Comparison of ENCODE assay signal across 25 cellular contexts in the genomic region with DNA sequence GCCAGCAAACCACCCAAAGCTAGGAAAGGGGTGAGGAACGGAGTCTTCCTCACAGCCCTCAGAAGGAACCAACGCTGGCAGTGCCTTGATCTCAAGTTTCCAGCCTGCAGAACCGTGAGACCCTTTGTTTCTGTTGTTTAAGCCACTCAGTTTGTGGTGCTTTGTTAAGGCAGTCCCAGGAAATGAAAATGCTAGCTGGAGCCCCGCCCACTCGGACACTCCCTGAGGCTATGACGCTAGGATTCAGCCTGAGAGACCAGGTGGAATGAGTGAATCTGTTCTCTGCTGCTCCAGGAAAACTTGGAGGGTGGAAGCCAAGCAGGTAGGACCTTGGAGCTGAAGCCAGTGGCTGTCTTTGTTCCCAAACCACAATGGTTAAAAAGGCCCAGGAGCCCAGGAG.
DNase-seq lines count a peak whose midpoint lies in the region; ATAC-seq, FAIRE-seq and TF ChIP-seq lines count a peak whose summit lies in the region.
"Had no signal": no experiment of that assay in that cellular context is flagged by ENCODE, and none has a peak within 500 bp of the region (broad histone marks: within the 10 kb centered on the region; RNA-seq: fewer than 3 reads in every experiment).

No MANE protein-coding gene starts in this region.

- no peak overlapping the region for H3K14ac ChIP-seq in H1 (ENCODE audit: insufficient read length)

- H4K91ac ChIP-seq in H1 (replicated peaks; ENCODE audit: insufficient read length, low read length) = peak overlapping the region; percentile 71

- peaks cover 3 to 24% (median 16%) of the 10 kb centered on the region in 4 experiments for H3K4me1 ChIP-seq in H1 (replicated peaks in 1 of 4; ENCODE audit: control insufficient read depth in 3 of 4, insufficient read depth in 4 of 4, low read length in 3 of 4)

- no peaks in the 10 kb centered on the region for H3K79me1 ChIP-seq in H1 (ENCODE audit: low read depth, low read length)

- H4K8ac ChIP-seq in H1 (ENCODE audit: extremely low read depth, insufficient read depth, low read length) = no peak overlapping the region

- H3K27me3 ChIP-seq in H1 (replicated peaks in 1 of 4; ENCODE audit: control insufficient read depth in 3 of 4, extremely low read depth in 1 of 4, insufficient read depth in 3 of 4, low read length in 3 of 4) = no peaks in the 10 kb centered on the region; a peak in 2 of 7 replicates

- H3K4me3 ChIP-seq in H1 (ENCODE audit: extremely low read depth in 1 of 4, insufficient read depth in 2 of 4, low read depth in 3 of 4, low read length in 4 of 4) = no peak overlapping the region
- H3K4me3 ChIP-seq: esophagus muscularis mucosa, PC-9, SK-N-MC had no signal

- H2BK12ac ChIP-seq in H1 (ENCODE audit: low read depth, low read length) = peak overlapping the region; percentile 97; the same call in 1 of the 2 replicates

- no peaks in the 10 kb centered on the region for H4K20me1 ChIP-seq in H1 (replicated peaks in 1 of 2; ENCODE audit: control insufficient read depth in 1 of 2, insufficient read depth in 2 of 2, low read length in 2 of 2)

- no peaks in the 10 kb centered on the region for H3K9me3 ChIP-seq in H1 (ENCODE audit: insufficient read depth in 2 of 2, low read depth in 1 of 2, low read length in 1 of 2)
- H3K9me3 ChIP-seq: esophagus muscularis mucosa, neutrophil had no signal

- TF ChIP-seq CTCF in H1 (IDR thresholded peaks at IDR 0.05; ENCODE audit: control extremely low read depth in 1 of 3, insufficient read depth in 1 of 3, low read depth in 1 of 3, low read length in 3 of 3) = no peak

- TF ChIP-seq EP300 in H1 (IDR thresholded peaks at IDR 0.05; ENCODE audit: borderline replicate concordance in 1 of 2, low read depth in 2 of 2, low read length in 2 of 2) = no peak

- H3K4ac ChIP-seq in H1 (replicated peaks; ENCODE audit: insufficient read length, low read depth, low read length) = peak overlapping the region; percentile 27

- H2BK5ac ChIP-seq in H1 (ENCODE audit: low read depth, low read length) = no peak overlapping the region; the same call in 1 of the 2 replicates

- ATAC-seq in GM19452 (IDR thresholded peaks at IDR 0.05; ENCODE audit: unreplicated experiment) (no peak), HG02852 (IDR thresholded peaks at IDR 0.05; ENCODE audit: unreplicated experiment) (no peak)
- ATAC-seq: activated CD8-positive, alpha-beta T cell treated with anti-CD3 and anti-CD28 coated beads for 36 hours; stimulated activated naive CD8-positive, alpha-beta T cell treated with anti-CD3 and anti-CD28 coated beads, Interleukin-15, Interleukin-2, amounts not matched to agents 100 U/mL and 50 U/mL, for 24 hours had no signal

- no peak overlapping the region for H3K9ac ChIP-seq in H1 (replicated peaks in 1 of 4; ENCODE audit: extremely low read depth in 1 of 4, low read depth in 3 of 4, low read length in 3 of 4)

- no peak overlapping the region for H3K23ac ChIP-seq in H1 (ENCODE audit: insufficient read length)

- H2AK5ac ChIP-seq in H1 (ENCODE audit: low read depth, low read length) = peak overlapping the region; percentile 69

- DNase-seq in ELF-1 (ENCODE audit: low read depth, low spot score) (peak; percentile 90), NCI-H69 (lab: John Stamatoyannopoulos, UW) (peak; percentile 56), H1 (ENCODE audit: low read depth in 1 of 2, low spot score in 2 of 2) (no peak), mesenteric fat pad (ENCODE audit: low spot score) (peak; percentile 87), frontal cortex (ENCODE audit: low spot score in 2 of 2) (no peak), HUDEP-2 (lab: John Stamatoyannopoulos, UW; ENCODE audit: unreplicated experiment in 76 of 76) (no peak)
- DNase-seq: activated CD4-positive, CD25-positive, alpha-beta regulatory T cell; activated CD8-positive, alpha-beta T cell treated with anti-CD3 and anti-CD28 coated beads for 36 hours; activated naive CD4-positive, alpha-beta T cell treated with Interleukin-2 at 50 U/mL for 16 hours; activated T-cell treated with anti-CD3 and anti-CD28 coated beads, Interleukin-2, amount 50 U/mL, for 24 hours; anterior cingulate cortex; caudate nucleus; CD4-positive, CD25-positive, alpha-beta regulatory T cell; effector CD4-positive, alpha-beta T cell; NCI-H1436; NCI-H2171 treated with DMSO at 0.1 percent for 48 hours; NCI-H774; stimulated activated CD4-positive, alpha-beta T cell treated with anti-CD3 and anti-CD28 coated beads, Interleukin-4, amount 100 ng/mL, for 1 hour; stimulated activated naive CD8-positive, alpha-beta T cell treated with anti-CD3 and anti-CD28 coated beads, Interleukin-15, Interleukin-2, amounts not matched to agents 100 U/mL and 50 U/mL, for 24 hours had no signal

- H3K18ac ChIP-seq in H1 (ENCODE audit: extremely low read depth, low read length) = peak overlapping the region; percentile 76

- H2BK15ac ChIP-seq in H1 (ENCODE audit: low read length) = peak overlapping the region; percentile 96

- POLR2A ChIA-PET in H1 (lab: Charles Lee; ENCODE audit: partially characterized antibody) = interaction anchor here (1.2 to 2.2 kb wide), 2 partner anchors 182 to 189 kb away, joined by 3 to 6 read pairs; no protein-coding TSS in a partner anchor

- peak overlapping the region; percentile 36 for H2BK120ac ChIP-seq in H1 (replicated peaks; ENCODE audit: low read depth, low read length)

- WGBS in H1 (ENCODE audit: extremely low coverage in 1 of 2, insufficient coverage in 1 of 2, insufficient read length in 1 of 2, insufficient replicate concordance in 2 of 2, low coverage in 1 of 2, low lambda C conversion rate in 2 of 2, missing lambda C conversion rate in 1 of 2), 2 experiments = 70% methylated on average over 6 of the region's 6 CpGs; no CpG with 5 or more reads in 1 of the 2 experiments

- H3K79me2 ChIP-seq in H1 (ENCODE audit: control insufficient read depth in 1 of 2, insufficient read depth in 2 of 2, low read length in 2 of 2) = no peaks in the 10 kb centered on the region

- peak overlapping the region in 1 of 2 experiments; percentile 12; a peak in 1 of 4 replicates for H3K4me2 ChIP-seq in H1 (ENCODE audit: insufficient read depth in 1 of 2, low read depth in 2 of 2, low read length in 2 of 2)
- H3K4me2 ChIP-seq: PC-9 had no signal

- CTCF ChIA-PET in H1 (lab: Charles Lee; ENCODE audit: partially characterized antibody) = interaction anchor here (1.0 to 1.3 kb wide), 4 partner anchors 10 to 368 kb away, joined by 3 to 4 read pairs (median 3); no protein-coding TSS in a partner anchor

- no peak for TF ChIP-seq POLR2A in H1 (IDR thresholded peaks at IDR 0.05; ENCODE audit: control extremely low read depth in 1 of 2, low read depth in 2 of 2, low read length in 2 of 2)

- H2AFZ ChIP-seq in H1 (ENCODE audit: low read length) = no peak overlapping the region
- H2AFZ ChIP-seq: PC-9 had no signal

- H3K23me2 ChIP-seq in H1 (ENCODE audit: low read depth, low read length) = peaks cover 2% of the 10 kb centered on the region; the same call in 1 of the 2 replicates

- no peak overlapping the region for H3K56ac ChIP-seq in H1 (replicated peaks; ENCODE audit: insufficient read length, low read depth, low read length)

- FAIRE-seq in H1 (lab: Jason Lieb, UNC) = no peak
- no peak for FAIRE-seq in frontal cortex (lab: Jason Lieb, UNC)

- H3K27ac ChIP-seq in H1 (ENCODE audit: low read depth, low read length) = no peak overlapping the region
- H3K27ac ChIP-seq: esophagus muscularis mucosa, neutrophil, PC-9, SK-N-MC had no signal

- TF ChIP-seq RAD21 in H1 (IDR thresholded peaks at IDR 0.05 in 1 of 2, conservative IDR thresholded peaks at IDR 0.05 in 1 of 2; ENCODE audit: low read depth in 2 of 2, low read length in 2 of 2) = no peak

- peak overlapping the region; percentile 10 for H4K5ac ChIP-seq in H1 (ENCODE audit: insufficient read length, low read depth, low read length)

- no peaks in the 10 kb centered on the region for H3K36me3 ChIP-seq in H1 (ENCODE audit: control insufficient read depth in 2 of 4, insufficient read depth in 4 of 4, low read length in 3 of 4)
- H3K36me3 ChIP-seq: esophagus muscularis mucosa, neutrophil had no signal

- H2BK20ac ChIP-seq in H1 (ENCODE audit: low read length) = peak overlapping the region; percentile 97; the same call in 1 of the 2 replicates

TF ChIP-seq in H1, 55 proteins besides CTCF, POLR2A, EP300 and RAD21:
- TF ChIP-seq SP4 (IDR thresholded peaks at IDR 0.05; ENCODE audit: low read length) (no peak), YY1 (IDR thresholded peaks at IDR 0.05; ENCODE audit: low read depth, low read length) (no peak), ZNF274 (IDR thresholded peaks at IDR 0.05; ENCODE audit: borderline replicate concordance, extremely low read depth, low read length) (no peak), EZH2 (IDR thresholded peaks at IDR 0.05; ENCODE audit: low read depth, low read length, severe bottlenecking) (no peak), CEBPB (IDR thresholded peaks at IDR 0.05; ENCODE audit: low read depth, low read length) (no peak), SIX5 (IDR thresholded peaks at IDR 0.05; ENCODE audit: low read depth, low read length) (no peak), SUZ12 (IDR thresholded peaks at IDR 0.05; ENCODE audit: low read length) (no peak), GABPA (IDR thresholded peaks at IDR 0.05; ENCODE audit: borderline replicate concordance, insufficient read depth, low read length) (no peak), CTBP2 (IDR thresholded peaks at IDR 0.05; ENCODE audit: borderline replicate concordance, insufficient read depth, insufficient read length, low read length) (no peak), ASH2L (IDR thresholded peaks at IDR 0.05; ENCODE audit: low read length) (no peak), BACH1 (IDR thresholded peaks at IDR 0.05; ENCODE audit: low read length) (no peak), FOSL1 (IDR thresholded peaks at IDR 0.05; ENCODE audit: insufficient read depth, low read depth, low read length) (no peak), RXRA (IDR thresholded peaks at IDR 0.05; ENCODE audit: insufficient read depth, low read depth, low read length) (no peak)

Comparison
In these comparisons a context has a peak if more than half of its experiments do, and no peak if none do; other contexts are left out.
1. DNase-seq: peak in ELF-1 (single experiment), NCI-H69 (single experiment) and mesenteric fat pad (single experiment); none in H1 (0 of 2), frontal cortex (0 of 2) and HUDEP-2 (0 of 76).